ENCODE assay signal across 23 cellular contexts in genomic region chr3:126847061-126847460, GRCh38.
"Had no signal": no experiment of that assay in that cellular context is flagged by ENCODE, and none has a peak within 500 bp of the region (broad histone marks: within the 10 kb centered on the region; RNA-seq: fewer than 3 reads in every experiment).

No MANE protein-coding gene starts in this region.

- H3K9me3 Mint-ChIP-seq: activated CD8-positive, alpha-beta T cell treated with anti-CD3 and anti-CD28 coated beads for 36 hours; activated naive CD8-positive, alpha-beta T cell treated with anti-CD3 and anti-CD28 coated beads for 36 hours; activated T-cell treated with anti-CD3 and anti-CD28 coated beads, Interleukin-2, amount 50 U/mL, for 4 hours; activated T-helper 2 cell treated with anti-CD3 and anti-CD28 coated beads, Interferon-gamma antibody, Interleukin-2, Interleukin-4, amounts not matched to agents 10 μg/mL and 5 μg/mL and 100 μg/mL, durations not matched to agents 14 hours and 24 hours and 36 hours; memory B cell; nephron progenitor cell; stimulated activated memory B cell treated with anti-CD40 and anti-IgM and Interleukin-4, amounts not matched to agents 10 μg/mL and 1 μg/mL and 100 μg/mL, for 72 hours had no signal

- H3K27me3 ChIP-seq: dorsolateral prefrontal cortex, heart right ventricle, testis had no signal

- H3K4me1 Mint-ChIP-seq: activated naive CD8-positive, alpha-beta T cell treated with anti-CD3 and anti-CD28 coated beads for 36 hours; memory B cell; stimulated activated memory B cell treated with anti-CD40 and anti-IgM and Interleukin-4, amounts not matched to agents 10 μg/mL and 1 μg/mL and 100 μg/mL, for 72 hours had no signal

- FAIRE-seq: astrocyte had no signal

- H3K4me3 Mint-ChIP-seq: activated CD8-positive, alpha-beta T cell treated with anti-CD3 and anti-CD28 coated beads for 36 hours; activated naive CD8-positive, alpha-beta T cell treated with anti-CD3 and anti-CD28 coated beads for 36 hours; activated T-cell treated with anti-CD3 and anti-CD28 coated beads, Interleukin-2, amount 50 U/mL, for 4 hours; memory B cell; nephron progenitor cell; stimulated activated memory B cell treated with anti-CD40 and anti-IgM and Interleukin-4, amounts not matched to agents 10 μg/mL and 1 μg/mL and 100 μg/mL, for 72 hours; T-helper 17 cell had no signal

- H3K27ac Mint-ChIP-seq: activated CD8-positive, alpha-beta T cell treated with anti-CD3 and anti-CD28 coated beads for 36 hours; activated naive CD8-positive, alpha-beta T cell treated with anti-CD3 and anti-CD28 coated beads for 36 hours; activated T-helper 2 cell treated with anti-CD3 and anti-CD28 coated beads, Interferon-gamma antibody, Interleukin-2, Interleukin-4, amounts not matched to agents 10 μg/mL and 5 μg/mL and 100 μg/mL, durations not matched to agents 14 hours and 24 hours and 36 hours; memory B cell; nephron progenitor cell; stimulated activated memory B cell treated with anti-CD40 and anti-IgM and Interleukin-4, amounts not matched to agents 10 μg/mL and 1 μg/mL and 100 μg/mL, for 72 hours had no signal

- H3K4me2 ChIP-seq: smooth muscle cell had no signal

- H3K36me3 Mint-ChIP-seq: activated naive CD8-positive, alpha-beta T cell treated with anti-CD3 and anti-CD28 coated beads for 36 hours had no signal

- H3K36me3 ChIP-seq: heart right ventricle had no signal

- H3K27ac ChIP-seq: dorsolateral prefrontal cortex, epithelial cell of prostate, heart right ventricle, testis had no signal

- DNase-seq: activated CD4-positive, alpha-beta T cell treated with anti-CD3 and anti-CD28 coated beads for 48 hours; activated CD8-positive, alpha-beta T cell treated with anti-CD3 and anti-CD28 coated beads for 36 hours; activated naive CD4-positive, alpha-beta T cell treated with Interleukin-2 at 50 U/mL for 16 hours; activated naive CD8-positive, alpha-beta T cell treated with anti-CD3 and anti-CD28 coated beads for 36 hours; activated T-cell treated with anti-CD3 and anti-CD28 coated beads, Interleukin-2, amount 50 U/mL, for 4 hours; central memory CD4-positive, alpha-beta T cell; dorsolateral prefrontal cortex; heart right ventricle; islet precursor cell; left colon; mucosa of descending colon; nephron progenitor cell; nucleus accumbens; stimulated activated CD4-positive, alpha-beta T cell treated with anti-CD3 and anti-CD28 coated beads, Interleukin-15, amount 100 ng/mL, for 24 hours; SW 1271; T-helper 17 cell; testis had no signal

- H3K4me3 ChIP-seq: dorsolateral prefrontal cortex, heart right ventricle, mucosa of descending colon, smooth muscle cell, testis had no signal

- H3K9me3 ChIP-seq: heart right ventricle, mucosa of descending colon, testis had no signal

- H3K27me3 Mint-ChIP-seq: activated CD8-positive, alpha-beta T cell treated with anti-CD3 and anti-CD28 coated beads for 36 hours; activated naive CD8-positive, alpha-beta T cell treated with anti-CD3 and anti-CD28 coated beads for 36 hours; memory B cell; stimulated activated memory B cell treated with anti-CD40 and anti-IgM and Interleukin-4, amounts not matched to agents 10 μg/mL and 1 μg/mL and 100 μg/mL, for 72 hours; T-helper 17 cell had no signal
